Comparison of ENCODE assay signal across 13 cellular contexts in the genomic region with DNA sequence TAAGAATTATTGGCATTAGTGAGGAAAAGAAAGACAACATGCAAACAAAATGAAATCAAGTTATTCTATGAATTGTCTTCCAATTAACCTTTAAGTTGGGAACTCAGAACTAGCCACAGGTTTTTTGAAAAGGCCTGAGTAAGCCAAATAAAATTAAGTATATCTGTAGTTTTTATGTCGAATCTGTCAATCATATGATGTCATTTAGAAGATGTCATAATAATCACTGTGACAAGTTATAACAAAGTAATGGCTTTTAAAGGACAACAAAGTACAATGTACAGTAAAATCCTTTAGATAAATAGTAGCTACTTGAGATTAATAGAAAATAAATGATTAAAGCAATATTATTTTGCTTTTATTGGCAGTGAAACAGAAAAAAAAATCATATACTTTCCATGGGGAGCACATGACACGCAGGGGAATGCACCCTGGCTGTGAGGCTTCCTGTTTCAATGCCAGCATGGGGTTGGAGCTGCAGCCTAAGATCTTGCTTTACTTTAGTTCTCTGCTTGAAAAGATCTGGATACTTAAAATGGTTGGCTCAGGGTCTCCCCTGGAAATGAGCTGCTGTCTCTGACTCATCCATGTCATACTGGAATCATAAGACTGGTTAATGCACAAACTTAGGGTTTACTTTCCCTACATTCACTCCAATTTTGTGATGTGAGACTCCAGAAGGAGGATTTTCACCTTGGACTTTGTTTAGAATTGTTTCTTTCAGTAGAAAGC.
DNase-seq lines count a peak whose midpoint lies in the region; ATAC-seq and TF ChIP-seq lines count a peak whose summit lies in the region.
"Had no signal": no experiment of that assay in that cellular context is flagged by ENCODE, and none has a peak within 500 bp of the region (broad histone marks: within the 10 kb centered on the region; RNA-seq: fewer than 3 reads in every experiment).

No MANE protein-coding gene starts in this region.

- no peak overlapping the region for H3K9ac ChIP-seq in OCI-LY3 (ENCODE audit: low read length)
- no peak overlapping the region for H3K9ac ChIP-seq in neuronal stem cell (ENCODE audit: low read depth, low read length, poor library complexity)

- H3K4me1 ChIP-seq in OCI-LY3 (ENCODE audit: low read length) (no peaks in the 10 kb centered on the region; the same call in 1 of the 2 replicates), ectodermal cell (ENCODE audit: control insufficient read depth, insufficient read depth, low read length) (no peaks in the 10 kb centered on the region), neuronal stem cell (ENCODE audit: control insufficient read depth in 2 of 2, insufficient read depth in 1 of 2, low read depth in 1 of 2, low read length in 2 of 2) (peaks cover 2 to 3% of the 10 kb centered on the region in 2 donors)

- H2BK15ac ChIP-seq in neuronal stem cell (ENCODE audit: low read length), result no peak overlapping the region

- H3K4me2 ChIP-seq in OCI-LY3 (ENCODE audit: low read length), result peak overlapping the region; percentile 7; the same call in 1 of the 2 replicates
- no peak overlapping the region for H3K4me2 ChIP-seq in neuronal stem cell (ENCODE audit: insufficient read depth, low read length, poor library complexity, severe bottlenecking)

- H2AFZ ChIP-seq in OCI-LY3 (ENCODE audit: low read depth, low read length) (peak overlapping the region; percentile 46; the same call in 1 of the 2 replicates), neuronal stem cell (ENCODE audit: low read length) (peak overlapping the region; percentile 93)

- no peak overlapping the region for H4K91ac ChIP-seq in neuronal stem cell (ENCODE audit: low read depth, low read length, poor library complexity)

- WGBS in ectodermal cell, 2 experiments, result 0 to 50% methylated on average over 1 to 2 of the region's 2 CpGs
- WGBS in neuronal stem cell (ENCODE audit: extremely low coverage in 2 of 2, insufficient read length in 2 of 2, insufficient replicate concordance in 1 of 2), 2 donors, result no CpG with 5 or more reads among the region's 2 CpGs

- H2BK120ac ChIP-seq in neuronal stem cell (ENCODE audit: low read depth, low read length), result no peak overlapping the region

- no peak overlapping the region for H2BK5ac ChIP-seq in neuronal stem cell (ENCODE audit: low read length)

- ATAC-seq in HG02678 (IDR thresholded peaks at IDR 0.05; ENCODE audit: unreplicated experiment), result peak; percentile 50
- no peak for ATAC-seq in stimulated activated naive CD8-positive, alpha-beta T cell treated with anti-CD3 and anti-CD28 coated beads, Interleukin-15, Interleukin-2, amounts not matched to agents 100 U/mL and 50 U/mL, for 24 hours
- ATAC-seq: SK-N-SH treated with all-trans-retinoic acid at 6 μM for 48 hours had no signal

- DNase-seq in neuronal stem cell (ENCODE audit: low spot score), result no peak
- no peak for DNase-seq in activated effector memory CD4-positive, alpha-beta T cell treated with Interleukin-2 at 50 U/mL for 16 hours
- DNase-seq in NOMO-1 treated with DMSO at 0.1 percent for 48 hours (lab: John Stamatoyannopoulos, UW; ENCODE audit: unreplicated experiment), result no peak
- no peak for DNase-seq in NCI-H82 (lab: John Stamatoyannopoulos, UW)
- DNase-seq in stimulated activated naive CD8-positive, alpha-beta T cell treated with anti-CD3 and anti-CD28 coated beads, Interleukin-15, Interleukin-2, amounts not matched to agents 100 U/mL and 50 U/mL, for 24 hours, result no peak
- DNase-seq: activated gamma-delta T cell, caudate nucleus, NCI-H2029 treated with DMSO at 0.1 percent for 48 hours had no signal

- H3K4ac ChIP-seq in neuronal stem cell (ENCODE audit: low read length), result no peak overlapping the region

- no peak overlapping the region for H3K23ac ChIP-seq in neuronal stem cell (ENCODE audit: low read depth, low read length, poor library complexity)

- no peak overlapping the region for H3K27ac ChIP-seq in OCI-LY3 (ENCODE audit: low read length)
- H3K27ac ChIP-seq in ectodermal cell (ENCODE audit: insufficient read depth, low read depth, low read length, poor library complexity, severe bottlenecking), result peak overlapping the region; percentile 40
- H3K27ac ChIP-seq in neuronal stem cell (replicated peaks; ENCODE audit: low read length), result no peak overlapping the region
- H3K27ac ChIP-seq: C4-2B had no signal

- no peak overlapping the region for H2BK12ac ChIP-seq in neuronal stem cell (ENCODE audit: low read length)

- H3K79me2 ChIP-seq in OCI-LY3 (ENCODE audit: low read length), result no peaks in the 10 kb centered on the region

- H3K14ac ChIP-seq in neuronal stem cell (ENCODE audit: low read length), result no peak overlapping the region

- no peak overlapping the region for H3K4me3 ChIP-seq in OCI-LY3 (ENCODE audit: low read length)
- no peak overlapping the region for H3K4me3 ChIP-seq in ectodermal cell (ENCODE audit: insufficient read depth, low read depth, low read length)
- no peak overlapping the region for H3K4me3 ChIP-seq in neuronal stem cell (ENCODE audit: low read length in 2 of 2)

- no peaks in the 10 kb centered on the region for H4K20me1 ChIP-seq in OCI-LY3 (ENCODE audit: insufficient read depth, low read length)

- no peaks in the 10 kb centered on the region for H3K36me3 ChIP-seq in OCI-LY3 (replicated peaks; ENCODE audit: low read depth, low read length)
- H3K36me3 ChIP-seq in ectodermal cell (ENCODE audit: control insufficient read depth, insufficient read depth, low read length), result no peaks in the 10 kb centered on the region
- no peaks in the 10 kb centered on the region for H3K36me3 ChIP-seq in neuronal stem cell (replicated peaks in 1 of 2; ENCODE audit: control insufficient read depth in 2 of 2, insufficient read depth in 2 of 2, low read length in 2 of 2)

- no peak overlapping the region for H3K18ac ChIP-seq in neuronal stem cell (ENCODE audit: low read length)

- no peak overlapping the region for H2AK5ac ChIP-seq in neuronal stem cell (ENCODE audit: low read depth, low read length)

- no peaks in the 10 kb centered on the region for H3K79me1 ChIP-seq in neuronal stem cell (ENCODE audit: low read depth, low read length)

- TF ChIP-seq CTCF in OCI-LY3 (IDR thresholded peaks at IDR 0.05; ENCODE audit: low read depth, low read length), result no peak

- no peaks in the 10 kb centered on the region for H3K9me3 ChIP-seq in OCI-LY3 (ENCODE audit: insufficient read depth, low read length)
- no peaks in the 10 kb centered on the region for H3K9me3 ChIP-seq in ectodermal cell (ENCODE audit: control insufficient read depth, low read length)
- H3K9me3 ChIP-seq in neuronal stem cell (replicated peaks in 1 of 2; ENCODE audit: control insufficient read depth in 2 of 2, insufficient read depth in 1 of 2, low read depth in 1 of 2, low read length in 2 of 2), result peaks cover 1 to 4% of the 10 kb centered on the region in 2 donors

- no peaks in the 10 kb centered on the region for H3K27me3 ChIP-seq in OCI-LY3 (ENCODE audit: low read depth, low read length)
- H3K27me3 ChIP-seq in ectodermal cell (ENCODE audit: control insufficient read depth, insufficient read depth, low read length, poor library complexity, severe bottlenecking), result no peaks in the 10 kb centered on the region
- H3K27me3 ChIP-seq in neuronal stem cell (ENCODE audit: control insufficient read depth in 3 of 3, insufficient read depth in 3 of 3, low read depth in 1 of 3, low read length in 3 of 3), result no peaks in the 10 kb centered on the region

- no peak overlapping the region for H4K8ac ChIP-seq in neuronal stem cell (ENCODE audit: low read depth, low read length)
